In the genomic region with DNA sequence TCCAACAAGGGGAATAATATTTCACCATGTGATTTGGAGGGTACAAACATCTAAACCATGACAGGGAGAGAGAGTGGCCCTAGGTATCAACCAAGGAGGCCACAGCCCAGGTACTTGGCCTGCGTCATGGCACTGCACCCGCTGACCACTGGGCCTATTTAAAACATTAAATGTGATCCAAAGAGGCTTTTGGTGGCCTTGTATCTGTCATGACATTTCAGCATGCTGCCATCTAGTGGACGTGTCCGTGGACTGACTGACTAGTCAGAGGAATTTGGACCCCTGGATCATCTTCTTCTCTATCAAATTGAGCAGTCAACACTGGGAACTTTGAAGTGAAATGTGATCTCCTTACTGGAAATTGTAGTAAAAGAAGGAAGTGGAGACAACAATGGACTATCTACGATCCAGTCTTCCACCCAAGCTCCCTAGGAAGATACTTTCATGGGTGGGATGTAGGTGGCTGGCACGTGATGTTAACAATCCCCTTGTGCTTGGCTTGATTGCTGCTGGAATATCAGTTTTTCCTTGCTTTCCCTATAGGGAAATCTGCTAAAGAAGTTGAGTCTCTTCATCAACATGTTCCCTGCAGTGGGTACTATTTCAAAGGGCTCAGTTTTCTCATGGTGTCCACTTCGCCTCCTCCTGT, we compare ENCODE assay signal across 8 cellular contexts. TPM values are rescaled to one million over a fixed set of nuclear protein-coding genes. Genes with fewer than 3 reads are reported as not detected.
A peak's percentile ranks its signal among the peaks of the same experiment; 100 is the strongest.
DNase-seq lines count a peak whose midpoint lies in the region; ATAC-seq, FAIRE-seq and TF ChIP-seq lines count a peak whose summit lies in the region.

No MANE protein-coding gene starts in this region.

- no peaks in the 10 kb centered on the region for H3K9me3 ChIP-seq in BE2C

- peak; percentile 69 for ATAC-seq in HG03175 (IDR thresholded peaks at IDR 0.05; ENCODE audit: unreplicated experiment)

- no peak for FAIRE-seq in GM12892 (lab: Jason Lieb, UNC)

- TF ChIP-seq CTCF in BE2C (IDR thresholded peaks at IDR 0.05; ENCODE audit: low read depth, low read length) (peak; percentile 72), choroid plexus epithelial cell (conservative IDR thresholded peaks at IDR 0.05; ENCODE audit: low read depth, low read length) (peak; percentile 72)

- H3K36me3 ChIP-seq in BE2C: no peaks in the 10 kb centered on the region

- H3K27me3 ChIP-seq in BE2C: no peaks in the 10 kb centered on the region

- no peak overlapping the region for H3K4me3 ChIP-seq in BE2C (ENCODE audit: low read depth, low read length)
- no peak overlapping the region for H3K4me3 ChIP-seq in choroid plexus epithelial cell (ENCODE audit: low read depth, low read length)

- no peak for TF ChIP-seq POLR2A in GM12892 (IDR thresholded peaks at IDR 0.05; ENCODE audit: low read depth, low read length)

- DNase-seq in BE2C: peak; percentile 69
- peak; percentile 14 for DNase-seq in GM12892 (ENCODE audit: insufficient read length)
- peak; percentile 68 for DNase-seq in RPMI7951 (ENCODE audit: low read depth)
- DNase-seq in choroid plexus epithelial cell (ENCODE audit: low read depth): peak; percentile 81
- DNase-seq in midbrain (lab: John Stamatoyannopoulos, UW): peak; percentile 27
- DNase-seq in cerebellar nuclear complex (lab: John Stamatoyannopoulos, UW): no peak
- no peak for DNase-seq in GF-D8 (lab: John Stamatoyannopoulos, UW)

- H3K4me1 ChIP-seq in BE2C: no peaks in the 10 kb centered on the region

RNA-seq across cellular contexts. Expression of gene ITGA8, which starts 24.6 kb away (rescaled TPM):
- not detected for polyA plus RNA-seq in BE2C (2012; ENCODE audit: insufficient read depth, insufficient read length, low read depth)
- polyA plus RNA-seq in GM12892 (2012; ENCODE audit: missing spikeins): 1.6 TPM
- total RNA-seq in RPMI7951 (2014; rRNA removed; shearing (Covaris generic)): 6.7 and 7.6 TPM in 2 replicates

Comparison
In these comparisons a context has a peak if more than half of its experiments do, and no peak if none do; other contexts are left out.
1. DNase-seq: peak in BE2C (single experiment), GM12892 (single experiment), RPMI7951 (single experiment), choroid plexus epithelial cell (single experiment) and midbrain (single experiment); none in cerebellar nuclear complex (0 of 2) and GF-D8 (single experiment).